Comparison of ENCODE assay signal across 17 cellular contexts in genomic region chr10:89416465-89416864, GRCh38. TPM values are rescaled to one million over a fixed set of nuclear protein-coding genes. Genes with fewer than 3 reads are reported as not detected.
DNase-seq lines count a peak whose midpoint lies in the region; ATAC-seq, FAIRE-seq and TF ChIP-seq lines count a peak whose summit lies in the region.
"Had no signal": no experiment of that assay in that cellular context is flagged by ENCODE, and none has a peak within 500 bp of the region (broad histone marks: within the 10 kb centered on the region; RNA-seq: fewer than 3 reads in every experiment).

No MANE protein-coding gene starts in this region.

- CTCF ChIA-PET in K562 (lab: Yijun Ruan, JAX; ENCODE audit: low intra/inter-chr PET ratio): no interaction called here

- TF ChIP-seq RAD21 in K562 (CRISPR knock-in tag; conservative IDR thresholded peaks at IDR 0.05 in 1 of 2, IDR thresholded peaks at IDR 0.05 in 1 of 2): no peak

- no peak overlapping the region for H2AFZ ChIP-seq in K562 (ENCODE audit: low read depth, low read length)

- POLR2A ChIA-PET in K562 (lab: Yijun Ruan, JAX): no interaction called here

- H3K27me3 ChIP-seq in K562 (ENCODE audit: control insufficient read depth in 2 of 2, insufficient read depth in 2 of 2, low read length in 2 of 2): no peaks in the 10 kb centered on the region

- peaks cover 53% of the 10 kb centered on the region for H3K4me1 Mint-ChIP-seq in T-helper 2 cell treated with Interferon-gamma antibody and Interleukin-4, amounts not matched to agents 5 μg/mL and 100 μg/mL, for 36 hours (ENCODE audit: low read depth)
- H3K4me1 Mint-ChIP-seq in IgD-negative memory B cell (peaks cover 31 to 45% (median 39%) of the 10 kb centered on the region in 3 donors), neural crest cell (peaks cover 34% of the 10 kb centered on the region)

- no peaks in the 10 kb centered on the region for H3K9me1 ChIP-seq in K562 (ENCODE audit: control insufficient read depth, insufficient read depth, low read length)

- no peak overlapping the region for H3K9ac ChIP-seq in K562 (ENCODE audit: insufficient read depth in 1 of 2, low read depth in 2 of 2, low read length in 2 of 2)

- no peak for TF ChIP-seq EP300 in K562 (IDR thresholded peaks at IDR 0.05; ENCODE audit: low read length)

- H3K27ac Mint-ChIP-seq in T-helper 2 cell treated with Interferon-gamma antibody and Interleukin-4, amounts not matched to agents 5 μg/mL and 100 μg/mL, for 36 hours: peak overlapping the region; percentile 28
- peak overlapping the region; percentile 63 to 87 (median 86) for H3K27ac Mint-ChIP-seq in IgD-negative memory B cell
- no peak overlapping the region for H3K27ac Mint-ChIP-seq in neural crest cell (ENCODE audit: unreplicated experiment)

- WGBS in K562 (ENCODE audit: insufficient coverage, low coverage, missing lambda C conversion rate): 44% methylated on average over 1 of the region's 1 CpG

- peaks cover 0 to 9% of the 10 kb centered on the region in 2 experiments; a peak in 2 of 5 replicates for H3K4me1 ChIP-seq in K562 (replicated peaks in 1 of 2; ENCODE audit: control insufficient read depth in 2 of 2, insufficient read depth in 2 of 2, low read length in 2 of 2)

- FAIRE-seq in K562 (lab: Jason Lieb, UNC): no peak

- intact Hi-C loops in K562 (cut with micrococcal nuclease): no loop called here

- no peak overlapping the region for H3K4me2 ChIP-seq in K562 (ENCODE audit: insufficient read depth, low read length)

- in situ Hi-C loops in K562 (cut with MboI): no loop called here

- no peaks in the 10 kb centered on the region for H3K9me3 ChIP-seq in K562 (replicated peaks; ENCODE audit: control insufficient read depth, insufficient read depth, low read depth, low read length)

- H3K79me2 ChIP-seq in K562 (ENCODE audit: control insufficient read depth, insufficient read depth, low read length): no peaks in the 10 kb centered on the region

- H3K9me3 Mint-ChIP-seq in T-helper 2 cell treated with Interferon-gamma antibody and Interleukin-4, amounts not matched to agents 5 μg/mL and 100 μg/mL, for 36 hours: peaks cover 8% of the 10 kb centered on the region
- H3K9me3 Mint-ChIP-seq in IgD-negative memory B cell (peaks cover 0 to 3% (median 2%) of the 10 kb centered on the region in 3 donors), neural crest cell (peaks cover 3% of the 10 kb centered on the region)

- H3K27me3 Mint-ChIP-seq in T-helper 2 cell treated with Interferon-gamma antibody and Interleukin-4, amounts not matched to agents 5 μg/mL and 100 μg/mL, for 36 hours (ENCODE audit: low read depth): peaks cover 4% of the 10 kb centered on the region
- H3K27me3 Mint-ChIP-seq in IgD-negative memory B cell: no peaks in the 10 kb centered on the region
- no peaks in the 10 kb centered on the region for H3K27me3 Mint-ChIP-seq in neural crest cell (ENCODE audit: low read depth)

- H3K36me3 ChIP-seq in K562 (ENCODE audit: control insufficient read depth, insufficient read depth, low read length): no peaks in the 10 kb centered on the region

- no peak overlapping the region for H3K4me3 ChIP-seq in K562

- H3K4me3 Mint-ChIP-seq in T-helper 2 cell treated with Interferon-gamma antibody and Interleukin-4, amounts not matched to agents 5 μg/mL and 100 μg/mL, for 36 hours: peak overlapping the region; percentile 90
- H3K4me3 Mint-ChIP-seq in IgD-negative memory B cell (peak overlapping the region in 2 of 4 donors; percentile 57 to 93), neural crest cell (peak overlapping the region; percentile 62)

- H3K36me3 Mint-ChIP-seq in T-helper 2 cell treated with Interferon-gamma antibody and Interleukin-4, amounts not matched to agents 5 μg/mL and 100 μg/mL, for 36 hours (ENCODE audit: low read depth): peaks cover 52% of the 10 kb centered on the region
- peaks cover 4% of the 10 kb centered on the region for H3K36me3 Mint-ChIP-seq in IgD-negative memory B cell
- H3K36me3 Mint-ChIP-seq in neural crest cell (ENCODE audit: low read depth): peaks cover 21% of the 10 kb centered on the region

- no peaks in the 10 kb centered on the region for H4K20me1 ChIP-seq in K562 (replicated peaks; ENCODE audit: control insufficient read depth, insufficient read depth, low read length)

- TF ChIP-seq CTCF in K562 (IDR thresholded peaks at IDR 0.05 in 2 of 3, conservative IDR thresholded peaks at IDR 0.05 in 1 of 3; ENCODE audit: insufficient read depth in 2 of 3, low read depth in 1 of 3, low read length in 3 of 3) (no peak), neural crest cell (conservative IDR thresholded peaks at IDR 0.05) (no peak)

- TF ChIP-seq POLR2A in K562 (conservative IDR thresholded peaks at IDR 0.05): no peak

- no TSS peak for BruUV-seq in K562 (replicated peaks; lab: Mats Ljungman, UMichigan)

- DNase-seq in T-helper 2 cell treated with Interferon-gamma antibody and Interleukin-4, amounts not matched to agents 5 μg/mL and 100 μg/mL, for 36 hours (ENCODE audit: low spot score): no peak
- DNase-seq in T-helper 2 cell: no peak
- no peak for DNase-seq in K562 (ENCODE audit: extremely low read depth in 1 of 4, low spot score in 3 of 4)
- no peak for DNase-seq in neural crest cell (ENCODE audit: low read depth, low spot score)
- DNase-seq in islet precursor cell: no peak
- no peak for DNase-seq in iPS-NIHi11 (ENCODE audit: low spot score)
- DNase-seq: 8988T; activated effector memory CD4-positive, alpha-beta T cell treated with Interleukin-2 at 50 U/mL for 16 hours; Calu3; caudate nucleus; left colon; NCI-H226 had no signal

- ATAC-seq in K562 (no peak), GM21825 (IDR thresholded peaks at IDR 0.05; ENCODE audit: unreplicated experiment) (no peak)
- ATAC-seq: left colon, SK-N-SH treated with all-trans-retinoic acid at 6 μM for 48 hours had no signal

- H3K27ac ChIP-seq in K562 (ENCODE audit: extremely low read depth, low read depth, low read length): no peak overlapping the region

RNA-seq across cellular contexts. Expression of gene IFIT5, which starts 2.1 kb away (rescaled TPM):
- polyA plus RNA-seq in IgD-negative memory B cell (17.3 TPM), K562 (2011; rRNA removed) (not detected in 2 replicates), K562 (2014; fragmentation: Illumina TruSeq; extraction: Trizol) (not detected in 2 replicates), K562 (2014; fragmentation: Nextera tagmentation; extraction: Ambion mirVana) (under 1 TPM; 0.04 to 0.11 TPM), K562 (2014; rRNA removed) (not detected in 2 replicates)
- total RNA-seq in K562 (2011; cell fraction: chromatin; rRNA removed; ENCODE audit: low replicate concordance): not detected in 2 replicates
- not detected in 2 replicates for total RNA-seq in K562 (2011; cell fraction: nucleolus; rRNA removed)
- total RNA-seq in K562 (2011; cell fraction: nucleoplasm; rRNA removed): not detected in 2 replicates
- total RNA-seq in K562 (2014; rRNA removed) (0.05 TPM in 1 of 2 replicates, not detected in the other), K562 (2014; rRNA removed; fragmentation: Illumina TruSeq; extraction: Trizol) (not detected in 2 replicates), K562 (2015; rRNA removed; fragmentation: Illumina TruSeq; extraction: Trizol) (not detected in 2 replicates), K562 (2021) (0.07 and 0.11 TPM in 2 replicates), neural crest cell (12.9 and 13.9 TPM in 2 replicates)
- polyA plus RNA-seq in K562 (2011; cell fraction: cytosol; rRNA removed): not detected in 2 replicates
- polyA plus RNA-seq in K562 (2011; cell fraction: nucleus; rRNA removed): not detected in 2 replicates
- 0.01 and 0.03 TPM in 2 replicates for polyA plus RNA-seq in K562 (2012)
- polyA minus RNA-seq in K562 (2011; rRNA and poly(A)+ RNA removed): not detected in 2 replicates
- polyA minus RNA-seq in K562 (2011; cell fraction: cytosol; rRNA and poly(A)+ RNA removed): not detected in 2 replicates
- not detected in 2 replicates for polyA minus RNA-seq in K562 (2011; cell fraction: nucleus; rRNA and poly(A)+ RNA removed)

RNA-seq across cellular contexts. Expression of gene IFIT1, which starts 24.0 kb away (rescaled TPM):
- polyA plus RNA-seq in IgD-negative memory B cell (8.5 TPM), K562 (2011; rRNA removed) (0.06 and 0.07 TPM in 2 replicates), K562 (2014; fragmentation: Illumina TruSeq; extraction: Trizol) (0.10 and 0.18 TPM in 2 replicates), K562 (2014; fragmentation: Nextera tagmentation; extraction: Ambion mirVana) (under 1 TPM; 0.18 TPM), K562 (2014; rRNA removed) (0.03 TPM in 1 of 2 replicates, not detected in the other)
- not detected in 2 replicates for total RNA-seq in K562 (2011; cell fraction: chromatin; rRNA removed; ENCODE audit: low replicate concordance)
- total RNA-seq in K562 (2011; cell fraction: nucleolus; rRNA removed): not detected in 2 replicates
- not detected in 2 replicates for total RNA-seq in K562 (2011; cell fraction: nucleoplasm; rRNA removed)
- total RNA-seq in K562 (2014; rRNA removed) (0.09 TPM in 1 of 2 replicates, not detected in the other), K562 (2014; rRNA removed; fragmentation: Illumina TruSeq; extraction: Trizol) (0.13 and 0.18 TPM in 2 replicates), K562 (2015; rRNA removed; fragmentation: Illumina TruSeq; extraction: Trizol) (0.23 and 0.40 TPM in 2 replicates), K562 (2021) (0.09 and 0.25 TPM in 2 replicates), neural crest cell (2.2 and 2.4 TPM in 2 replicates)
- polyA plus RNA-seq in K562 (2011; cell fraction: cytosol; rRNA removed): 0.04 TPM in 1 of 2 replicates, not detected in the other
- not detected in 2 replicates for polyA plus RNA-seq in K562 (2011; cell fraction: nucleus; rRNA removed)
- 0.08 and 0.14 TPM in 2 replicates for polyA plus RNA-seq in K562 (2012)
- 0.09 TPM in 1 of 2 replicates, not detected in the other for polyA minus RNA-seq in K562 (2011; rRNA and poly(A)+ RNA removed)
- not detected in 2 replicates for polyA minus RNA-seq in K562 (2011; cell fraction: cytosol; rRNA and poly(A)+ RNA removed)
- not detected in 2 replicates for polyA minus RNA-seq in K562 (2011; cell fraction: nucleus; rRNA and poly(A)+ RNA removed)
- total RNA-seq: OCI-LY7 had no signal

RNA-seq across cellular contexts. Expression of gene IFIT1B, which starts 38.6 kb away (rescaled TPM):
- not detected for polyA plus RNA-seq in IgD-negative memory B cell
- not detected in 2 replicates for total RNA-seq in K562 (2011; cell fraction: chromatin; rRNA removed; ENCODE audit: low replicate concordance)
- not detected in 2 replicates for total RNA-seq in K562 (2011; cell fraction: nucleolus; rRNA removed)
- not detected in 2 replicates for total RNA-seq in K562 (2011; cell fraction: nucleoplasm; rRNA removed)
- total RNA-seq in K562 (2014; rRNA removed): not detected in 2 replicates
- not detected in 2 replicates for total RNA-seq in K562 (2014; rRNA removed; fragmentation: Illumina TruSeq; extraction: Trizol)
- not detected in 2 replicates for total RNA-seq in K562 (2015; rRNA removed; fragmentation: Illumina TruSeq; extraction: Trizol)
- not detected in 2 replicates for total RNA-seq in K562 (2021)
- polyA plus RNA-seq in K562 (2011; rRNA removed): not detected in 2 replicates
- not detected in 2 replicates for polyA plus RNA-seq in K562 (2011; cell fraction: cytosol; rRNA removed)
- not detected in 2 replicates for polyA plus RNA-seq in K562 (2011; cell fraction: nucleus; rRNA removed)
- not detected in 2 replicates for polyA plus RNA-seq in K562 (2012)
- not detected in 2 replicates for polyA plus RNA-seq in K562 (2014; fragmentation: Illumina TruSeq; extraction: Trizol)
- polyA plus RNA-seq in K562 (2014; fragmentation: Nextera tagmentation; extraction: Ambion mirVana): not detected
- polyA plus RNA-seq in K562 (2014; rRNA removed): not detected in 2 replicates
- polyA minus RNA-seq in K562 (2011; rRNA and poly(A)+ RNA removed): not detected in 2 replicates
- polyA minus RNA-seq in K562 (2011; cell fraction: cytosol; rRNA and poly(A)+ RNA removed): not detected in 2 replicates
- not detected in 2 replicates for polyA minus RNA-seq in K562 (2011; cell fraction: nucleus; rRNA and poly(A)+ RNA removed)
- not detected in 2 replicates for total RNA-seq in neural crest cell
- total RNA-seq: Calu3, left colon, OCI-LY7, smooth muscle cell had no signal
- polyA plus RNA-seq: smooth muscle cell had no signal

Comparison
In these comparisons a context has a peak if more than half of its experiments do, and no peak if none do; other contexts are left out.
1. RNA of gene IFIT5, which starts 2.1 kb away (total RNA-seq): 12.9 to 13.9 TPM in neural crest cell; 0.05 to 0.11 TPM in K562; every median in the first group is over 10 times any median in the second.